Comparison of ENCODE assay signal across 8 cellular contexts in the genomic region with DNA sequence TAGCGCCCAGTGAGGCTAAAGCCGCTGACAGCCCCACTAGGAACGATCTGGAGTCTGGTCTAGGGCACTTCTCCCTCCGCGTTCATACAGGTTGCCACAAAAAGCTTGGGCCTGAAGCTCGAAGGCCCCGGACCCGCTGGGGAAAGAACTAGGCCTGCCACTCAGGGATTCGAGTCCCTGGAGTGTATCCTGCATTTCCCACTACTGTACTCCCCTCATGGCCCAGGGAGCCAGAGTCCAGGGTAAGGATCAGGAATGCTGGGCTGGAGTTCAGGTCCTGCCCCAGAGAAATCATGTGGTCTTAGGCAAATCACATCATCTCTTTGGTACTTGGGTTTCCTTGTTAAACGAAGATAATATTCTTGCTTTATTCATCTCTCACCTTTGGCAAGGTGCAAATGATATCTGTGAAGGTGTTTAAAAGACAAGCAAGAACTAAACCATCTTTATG. TPM values are rescaled to one million over a fixed set of nuclear protein-coding genes. Genes with fewer than 3 reads are reported as not detected.
DNase-seq lines count a peak whose midpoint lies in the region; ATAC-seq, FAIRE-seq and TF ChIP-seq lines count a peak whose summit lies in the region.

No MANE protein-coding gene starts in this region.

- DNase-seq in A549 (ENCODE audit: low read depth in 1 of 2, low spot score in 1 of 2) (peak in 1 of 2 experiments; percentile 89), transverse colon (no peak), NCI-H1436 (lab: John Stamatoyannopoulos, UW) (no peak), D341Med (ENCODE audit: low spot score) (no peak), SKM-1 (lab: John Stamatoyannopoulos, UW; ENCODE audit: unreplicated experiment) (no peak)

- in situ Hi-C loops in transverse colon (cut with MboI; ENCODE audit: low pct_ligation_motif_present in 1 of 4, low pct_unique_long_range_greater_than_20kb in 1 of 4, low sequenced_read_pairs in 3 of 4), result loop anchor here in 3 of 4 donors (5.0 to 25.0 kb wide), 3 partner anchors 101 to 391 kb away; no protein-coding TSS in a partner anchor

- H3K4me3 ChIP-seq in A549, result peak overlapping the region; percentile 86
- peak overlapping the region; percentile 53 to 97 (median 60) for H3K4me3 ChIP-seq in liver (ENCODE audit: low read depth in 1 of 3, low read length in 3 of 3)
- H3K4me3 ChIP-seq in transverse colon, result peak overlapping the region; percentile 85 to 91 (median 90)

- H3K9me3 ChIP-seq in A549, result no peaks in the 10 kb centered on the region
- H3K9me3 ChIP-seq in liver (ENCODE audit: control insufficient read depth in 4 of 4, low read length in 3 of 4), result no peaks in the 10 kb centered on the region
- no peaks in the 10 kb centered on the region for H3K9me3 ChIP-seq in transverse colon

- intact Hi-C loops in transverse colon (cut with DNase I; ENCODE audit: low total_unique reads), result loop anchor here (2.0 to 10.0 kb wide), 4 partner anchors 117 to 403 kb away; no protein-coding TSS in a partner anchor

- no peak for TF ChIP-seq CTCF in A549 (IDR thresholded peaks at IDR 0.05)
- TF ChIP-seq CTCF in liver (IDR thresholded peaks at IDR 0.05; ENCODE audit: low read depth, low read length, missing input control), result no peak
- TF ChIP-seq CTCF in transverse colon (IDR thresholded peaks at IDR 0.05), result peak in 2 of 5 experiments; percentile 36 to 46

- TF ChIP-seq RAD21 in A549 (conservative IDR thresholded peaks at IDR 0.05 in 1 of 2, IDR thresholded peaks at IDR 0.05 in 1 of 2) (no peak; a peak in 2 of 5 replicates), liver (IDR thresholded peaks at IDR 0.05) (peak; percentile 60 to 69)

- no peak for TF ChIP-seq EP300 in A549 (IDR thresholded peaks at IDR 0.05)
- no peak for TF ChIP-seq EP300 in transverse colon (IDR thresholded peaks at IDR 0.05; ENCODE audit: low read depth)

- ATAC-seq in A549, result peak; percentile 0 to 1; a peak in 2 of 6 replicates
- ATAC-seq in GM21390 (IDR thresholded peaks at IDR 0.05; ENCODE audit: unreplicated experiment), result peak; percentile 2

- peak overlapping the region; percentile 68 to 83 for H3K9ac ChIP-seq in liver (ENCODE audit: low read depth in 1 of 2, low read length in 2 of 2)

- peaks cover 0 to 8% (median under 1%) of the 10 kb centered on the region in 4 donors for H3K36me3 ChIP-seq in liver (ENCODE audit: control insufficient read depth in 4 of 4, insufficient read depth in 3 of 4, low read depth in 1 of 4, low read length in 3 of 4)
- peaks cover 0 to 23% (median 15%) of the 10 kb centered on the region in 4 donors for H3K36me3 ChIP-seq in transverse colon

- no peak for TF ChIP-seq POLR2A in A549 (IDR thresholded peaks at IDR 0.05; ENCODE audit: low read length)
- TF ChIP-seq POLR2A in transverse colon (IDR thresholded peaks at IDR 0.05), result no peak

- no peak for FAIRE-seq in A549 (lab: Jason Lieb, UNC)

- H3K27ac ChIP-seq in A549, result peak overlapping the region; percentile 89 to 98
- peak overlapping the region; percentile 97 for H3K27ac ChIP-seq in angular gyrus (ENCODE audit: low read depth, low read length)
- peak overlapping the region; percentile 99 for H3K27ac ChIP-seq in liver (ENCODE audit: low read depth in 1 of 2, low read length in 2 of 2)
- H3K27ac ChIP-seq in transverse colon, result peak overlapping the region; percentile 96 to 100 (median 99)

- H3K27me3 ChIP-seq in liver (ENCODE audit: control insufficient read depth in 4 of 4, insufficient read depth in 4 of 4, low read length in 3 of 4), result no peaks in the 10 kb centered on the region
- no peaks in the 10 kb centered on the region for H3K27me3 ChIP-seq in transverse colon

- H3K4me2 ChIP-seq in A549, result peak overlapping the region; percentile 89

- 14% methylated on average over 10 of the region's 10 CpGs for WGBS in A549 (ENCODE audit: missing lambda C conversion rate)
- WGBS in liver, result 3% methylated on average over 10 of the region's 10 CpGs
- 2 to 20% methylated on average over 1 to 10 of the region's 10 CpGs for WGBS in transverse colon (ENCODE audit: low coverage in 1 of 2), 2 donors

- POLR2A ChIA-PET in A549 (lab: Yijun Ruan, JAX), result interaction anchor here (0.8 to 2.3 kb wide), 12 partner anchors 48 to 418 kb away, joined by 3 to 24 read pairs (median 9); a partner anchor contains a TSS

- H3K4me1 ChIP-seq in A549, result peaks cover 29% of the 10 kb centered on the region
- H3K4me1 ChIP-seq in liver (ENCODE audit: control insufficient read depth in 4 of 4, insufficient read depth in 4 of 4, low read length in 3 of 4), result peaks cover 6 to 38% (median 25%) of the 10 kb centered on the region in 4 donors
- peaks cover 15 to 29% (median 24%) of the 10 kb centered on the region in 4 donors for H3K4me1 ChIP-seq in transverse colon

- CTCF ChIA-PET in A549 (lab: Yijun Ruan, JAX), result interaction anchor here (0.5 to 7.7 kb wide), 52 partner anchors 12 to 448 kb away, joined by 3 to 253 read pairs (median 5); no protein-coding TSS in a partner anchor

TF ChIP-seq in A549, 52 proteins besides CTCF, POLR2A, EP300 and RAD21 (continues in another document):
- TF ChIP-seq, protein P1, sequence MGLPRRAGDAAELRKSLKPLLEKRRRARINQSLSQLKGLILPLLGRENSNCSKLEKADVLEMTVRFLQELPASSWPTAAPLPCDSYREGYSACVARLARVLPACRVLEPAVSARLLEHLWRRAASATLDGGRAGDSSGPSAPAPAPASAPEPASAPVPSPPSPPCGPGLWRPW (IDR thresholded peaks at IDR 0.05), result no peak
- TF ChIP-seq HOXB13 (CRISPR knock-in tag; IDR thresholded peaks at IDR 0.05; ENCODE audit: low read depth) (no peak), NR3C1 (IDR thresholded peaks at IDR 0.05) (no peak), MAFK (IDR thresholded peaks at IDR 0.05; ENCODE audit: partially characterized antibody) (no peak), JUN (IDR thresholded peaks at IDR 0.05) (no peak), CHD2 (IDR thresholded peaks at IDR 0.05; ENCODE audit: low read length, partially characterized antibody) (no peak), JUNB (IDR thresholded peaks at IDR 0.05) (no peak), MYC (IDR thresholded peaks at IDR 0.05; ENCODE audit: borderline replicate concordance, low read length) (no peak), MAZ (IDR thresholded peaks at IDR 0.05; ENCODE audit: borderline replicate concordance, low read depth, low read length) (no peak)
- TF ChIP-seq, protein P2, sequence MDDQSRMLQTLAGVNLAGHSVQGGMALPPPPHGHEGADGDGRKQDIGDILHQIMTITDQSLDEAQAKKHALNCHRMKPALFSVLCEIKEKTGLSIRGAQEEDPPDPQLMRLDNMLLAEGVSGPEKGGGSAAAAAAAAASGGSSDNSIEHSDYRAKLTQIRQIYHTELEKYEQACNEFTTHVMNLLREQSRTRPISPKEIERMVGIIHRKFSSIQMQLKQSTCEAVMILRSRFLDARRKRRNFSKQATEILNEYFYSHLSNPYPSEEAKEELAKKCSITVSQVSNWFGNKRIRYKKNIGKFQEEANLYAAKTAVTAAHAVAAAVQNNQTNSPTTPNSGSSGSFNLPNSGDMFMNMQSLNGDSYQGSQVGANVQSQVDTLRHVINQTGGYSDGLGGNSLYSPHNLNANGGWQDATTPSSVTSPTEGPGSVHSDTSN (IDR thresholded peaks at IDR 0.05), result no peak
- TF ChIP-seq, protein P3, sequence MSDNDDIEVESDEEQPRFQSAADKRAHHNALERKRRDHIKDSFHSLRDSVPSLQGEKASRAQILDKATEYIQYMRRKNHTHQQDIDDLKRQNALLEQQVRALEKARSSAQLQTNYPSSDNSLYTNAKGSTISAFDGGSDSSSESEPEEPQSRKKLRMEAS (IDR thresholded peaks at IDR 0.05), result no peak

TF ChIP-seq in liver, 16 proteins besides CTCF, POLR2A, EP300 and RAD21 (continues in another document):
- TF ChIP-seq EGR1 (IDR thresholded peaks at IDR 0.05; ENCODE audit: low read depth in 2 of 2) (no peak), SP1 (IDR thresholded peaks at IDR 0.05) (peak; percentile 58), HNF4A (conservative IDR thresholded peaks at IDR 0.05) (peak; percentile 97 to 98), FOXA1 (IDR thresholded peaks at IDR 0.05) (peak; percentile 7), TAF1 (conservative IDR thresholded peaks at IDR 0.05) (no peak), HNF4G (IDR thresholded peaks at IDR 0.05) (peak; percentile 71), JUND (IDR thresholded peaks at IDR 0.05) (peak; percentile 26 to 52)
- TF ChIP-seq, protein P4, sequence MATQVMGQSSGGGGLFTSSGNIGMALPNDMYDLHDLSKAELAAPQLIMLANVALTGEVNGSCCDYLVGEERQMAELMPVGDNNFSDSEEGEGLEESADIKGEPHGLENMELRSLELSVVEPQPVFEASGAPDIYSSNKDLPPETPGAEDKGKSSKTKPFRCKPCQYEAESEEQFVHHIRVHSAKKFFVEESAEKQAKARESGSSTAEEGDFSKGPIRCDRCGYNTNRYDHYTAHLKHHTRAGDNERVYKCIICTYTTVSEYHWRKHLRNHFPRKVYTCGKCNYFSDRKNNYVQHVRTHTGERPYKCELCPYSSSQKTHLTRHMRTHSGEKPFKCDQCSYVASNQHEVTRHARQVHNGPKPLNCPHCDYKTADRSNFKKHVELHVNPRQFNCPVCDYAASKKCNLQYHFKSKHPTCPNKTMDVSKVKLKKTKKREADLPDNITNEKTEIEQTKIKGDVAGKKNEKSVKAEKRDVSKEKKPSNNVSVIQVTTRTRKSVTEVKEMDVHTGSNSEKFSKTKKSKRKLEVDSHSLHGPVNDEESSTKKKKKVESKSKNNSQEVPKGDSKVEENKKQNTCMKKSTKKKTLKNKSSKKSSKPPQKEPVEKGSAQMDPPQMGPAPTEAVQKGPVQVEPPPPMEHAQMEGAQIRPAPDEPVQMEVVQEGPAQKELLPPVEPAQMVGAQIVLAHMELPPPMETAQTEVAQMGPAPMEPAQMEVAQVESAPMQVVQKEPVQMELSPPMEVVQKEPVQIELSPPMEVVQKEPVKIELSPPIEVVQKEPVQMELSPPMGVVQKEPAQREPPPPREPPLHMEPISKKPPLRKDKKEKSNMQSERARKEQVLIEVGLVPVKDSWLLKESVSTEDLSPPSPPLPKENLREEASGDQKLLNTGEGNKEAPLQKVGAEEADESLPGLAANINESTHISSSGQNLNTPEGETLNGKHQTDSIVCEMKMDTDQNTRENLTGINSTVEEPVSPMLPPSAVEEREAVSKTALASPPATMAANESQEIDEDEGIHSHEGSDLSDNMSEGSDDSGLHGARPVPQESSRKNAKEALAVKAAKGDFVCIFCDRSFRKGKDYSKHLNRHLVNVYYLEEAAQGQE (IDR thresholded peaks at IDR 0.05), result peak; percentile 36
- TF ChIP-seq, protein P3 (IDR thresholded peaks at IDR 0.05), result peak; percentile 59

RNA-seq across cellular contexts. Expression of a gene that starts 1.4 kb away (rescaled TPM):
- 10.5 and 14.9 TPM in 2 replicates for polyA plus RNA-seq in A549 (2011; rRNA removed)
- 8.8 and 14.8 TPM in 2 replicates for polyA plus RNA-seq in A549 (2012; cell fraction: cytosol; rRNA removed)
- 9.8 and 17.6 TPM in 2 replicates for polyA plus RNA-seq in A549 (2012; cell fraction: nucleus; rRNA removed)
- polyA plus RNA-seq in A549 (2017; fragmentation: RNase III; extraction: RNeasy Plus Mini Kit Qiagen cat#74134 plus additional on column Dnase treatment), result 14.5 to 18.2 TPM (median 17.3 TPM) in 3 replicates
- polyA minus RNA-seq in A549 (2011; rRNA and poly(A)+ RNA removed), result 3.3 and 4.0 TPM in 2 replicates
- 10 to 100 TPM; 10.3 to 19.7 TPM for total RNA-seq in liver
- polyA plus RNA-seq in liver, result 10 to 100 TPM; 18.1 to 26.8 TPM
- total RNA-seq in transverse colon, result 100 to 1,000 TPM; 114 to 305 (median 208) TPM

Comparison
In these comparisons a context has a peak if more than half of its experiments do, and no peak if none do; other contexts are left out.
1. RNA of a gene that starts 1.4 kb away (total RNA-seq): 114 to 305 TPM in transverse colon; 10.3 to 19.7 TPM in liver; every median in the first group is over 4 times any median in the second.
2. Peak in every context shown above with its lines, with median percentiles within 50 percentile points of each other: H3K27ac ChIP-seq and H3K4me3 ChIP-seq.